ENCODE assay signal across 14 cellular contexts in the genomic region with DNA sequence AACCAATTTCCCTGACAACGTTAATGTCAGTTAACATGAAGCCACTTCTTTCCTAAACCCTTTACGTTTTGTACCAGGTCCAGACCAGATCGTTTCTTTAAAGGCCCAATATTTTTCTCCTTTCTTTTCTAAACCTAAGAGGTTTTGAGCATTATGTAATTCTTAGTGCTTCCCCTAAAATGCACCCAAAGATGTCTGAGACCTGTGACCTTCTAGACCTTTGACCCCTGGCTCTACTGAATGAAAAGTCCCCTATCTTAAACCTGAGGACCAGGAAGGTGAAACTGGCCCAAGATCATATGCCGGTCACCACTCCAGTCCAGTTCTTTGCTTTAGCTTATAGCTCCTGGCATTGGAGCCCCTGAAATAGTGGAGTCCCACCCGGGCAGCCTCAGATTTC.
"Had no signal": no experiment of that assay in that cellular context is flagged by ENCODE, and none has a peak within 500 bp of the region (broad histone marks: within the 10 kb centered on the region; RNA-seq: fewer than 3 reads in every experiment).

No MANE protein-coding gene starts in this region.

- H3K27me3 Mint-ChIP-seq: activated CD4-positive, alpha-beta T cell treated with anti-CD3 and anti-CD28 coated beads, Interleukin-2, amount 10 ng/mL, durations not matched to agents 7 days and 5 days; activated naive CD8-positive, alpha-beta T cell; progenitor cell of endocrine pancreas had no signal

- H3K27ac ChIP-seq: foreskin keratinocyte, hepatocyte, lower lobe of right lung, tibial nerve had no signal

- DNase-seq: activated CD4-positive, alpha-beta T cell treated with anti-CD3 and anti-CD28 coated beads, Interleukin-2, amount 10 ng/mL, durations not matched to agents 7 days and 5 days; activated CD8-positive, alpha-beta T cell treated with anti-CD3 and anti-CD28 coated beads, Interleukin-2, amount 10 ng/mL, durations not matched to agents 7 days and 5 days; amniotic stem cell; caudate nucleus; foreskin keratinocyte; left colon; lower lobe of right lung; stimulated activated naive CD8-positive, alpha-beta T cell treated with anti-CD3 and anti-CD28 coated beads, Interleukin-15, Interleukin-2, amounts not matched to agents 100 U/mL and 50 U/mL, for 24 hours; SW 1271; T-helper 9 cell had no signal

- ATAC-seq: activated CD8-positive, alpha-beta T cell treated with anti-CD3 and anti-CD28 coated beads, Interleukin-2, amount 10 ng/mL, durations not matched to agents 7 days and 5 days; foreskin keratinocyte; left colon; lower lobe of right lung; stimulated activated naive CD8-positive, alpha-beta T cell treated with anti-CD3 and anti-CD28 coated beads, Interleukin-15, Interleukin-2, amounts not matched to agents 100 U/mL and 50 U/mL, for 24 hours had no signal

- H3K9me3 ChIP-seq: lower lobe of right lung, tibial nerve had no signal

- H3K36me3 ChIP-seq: lower lobe of right lung, tibial nerve had no signal

- H3K27ac Mint-ChIP-seq: activated CD4-positive, alpha-beta T cell treated with anti-CD3 and anti-CD28 coated beads, Interleukin-2, amount 10 ng/mL, durations not matched to agents 7 days and 5 days; progenitor cell of endocrine pancreas had no signal

- H3K4me3 Mint-ChIP-seq: activated CD4-positive, alpha-beta T cell treated with anti-CD3 and anti-CD28 coated beads, Interleukin-2, amount 10 ng/mL, durations not matched to agents 7 days and 5 days; activated CD8-positive, alpha-beta T cell treated with anti-CD3 and anti-CD28 coated beads, Interleukin-2, amount 10 ng/mL, durations not matched to agents 7 days and 5 days had no signal

- H3K9me3 Mint-ChIP-seq: activated CD4-positive, alpha-beta T cell treated with anti-CD3 and anti-CD28 coated beads, Interleukin-2, amount 10 ng/mL, durations not matched to agents 7 days and 5 days had no signal
